ENCODE assay signal across 17 cellular contexts in the genomic region with DNA sequence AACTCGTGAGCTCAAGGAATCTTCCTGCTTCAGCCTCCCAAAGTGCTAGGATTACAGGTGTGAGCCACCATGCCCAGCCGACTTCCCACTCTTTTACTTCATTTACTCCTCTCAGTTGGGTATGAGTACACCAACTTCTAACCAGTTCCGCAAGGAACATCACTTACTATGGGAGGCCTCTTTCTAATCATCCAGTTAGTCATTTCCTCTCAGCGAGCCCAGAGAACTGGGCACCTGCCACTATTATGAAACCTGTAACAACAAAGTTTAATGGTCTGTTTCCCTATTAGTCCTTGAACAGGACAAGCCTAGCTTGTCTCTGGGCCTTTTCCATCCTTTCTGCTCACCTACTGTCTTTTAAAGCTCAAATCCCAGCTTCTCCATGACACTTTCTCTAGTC.
A peak's percentile ranks its signal among the peaks of the same experiment; 100 is the strongest.
DNase-seq lines count a peak whose midpoint lies in the region; ATAC-seq, FAIRE-seq and TF ChIP-seq lines count a peak whose summit lies in the region.
"Had no signal": no experiment of that assay in that cellular context is flagged by ENCODE, and none has a peak within 500 bp of the region (broad histone marks: within the 10 kb centered on the region; RNA-seq: fewer than 3 reads in every experiment).

No MANE protein-coding gene starts in this region.

- peaks cover 0 to 3% of the 10 kb centered on the region in 2 experiments for H3K36me3 ChIP-seq in endothelial cell of umbilical vein (ENCODE audit: control insufficient read depth in 2 of 2, extremely low read depth in 1 of 2, insufficient read depth in 2 of 2, low read length in 2 of 2)
- no peaks in the 10 kb centered on the region for H3K36me3 ChIP-seq in mucosa of descending colon (ENCODE audit: low read depth)
- H3K36me3 ChIP-seq in uterus, result no peaks in the 10 kb centered on the region
- H3K36me3 ChIP-seq: ovary had no signal

- FAIRE-seq in endothelial cell of umbilical vein (lab: Jason Lieb, UNC), result peak; percentile 72

- intact Hi-C loops in endothelial cell of umbilical vein (cut with micrococcal nuclease) (loop anchor here (1.0 to 5.0 kb wide), 2 partner anchors 8 to 36 kb away; no protein-coding TSS in a partner anchor), mucosa of descending colon (cut with DNase I, micrococcal nuclease) (no loop called here), uterus (cut with DNase I; ENCODE audit: low total_unique reads) (no loop called here)

- H3K4me3 ChIP-seq in endothelial cell of umbilical vein (replicated peaks in 1 of 3; ENCODE audit: insufficient read depth in 1 of 3, low read depth in 1 of 3, low read length in 3 of 3) (no peak overlapping the region), mucosa of descending colon (no peak overlapping the region), uterus (no peak overlapping the region)
- H3K4me3 ChIP-seq: lung, ovary had no signal

- no peak overlapping the region for H2AFZ ChIP-seq in endothelial cell of umbilical vein (ENCODE audit: low read depth, low read length)

- BruUV-seq in endothelial cell of umbilical vein (replicated peaks; lab: Mats Ljungman, UMichigan), result no TSS peak

- POLR2A ChIA-PET in endothelial cell of umbilical vein (lab: Charles Lee), result no interaction called here

- ATAC-seq in mucosa of descending colon, result peak; percentile 71
- ATAC-seq in GM18861 (IDR thresholded peaks at IDR 0.05; ENCODE audit: unreplicated experiment), result no peak
- ATAC-seq: activated T-cell treated with anti-CD3 and anti-CD28 coated beads, Interleukin-2, amount 50 U/mL, for 4 hours had no signal

- H3K9me1 ChIP-seq in endothelial cell of umbilical vein (replicated peaks; ENCODE audit: control insufficient read depth, extremely low read depth, insufficient read depth, low read length), result no peaks in the 10 kb centered on the region

- DNase-seq in Daoy (ENCODE audit: low read depth) (peak; percentile 47), NOMO-1 treated with DMSO at 0.1 percent for 48 hours (lab: John Stamatoyannopoulos, UW; ENCODE audit: unreplicated experiment) (peak; percentile 83), endothelial cell of umbilical vein (ENCODE audit: low read depth, low spot score) (peak; percentile 94), mucosa of descending colon (peak in 1 of 3 donors; percentile 20), NCI-H1436 (lab: John Stamatoyannopoulos, UW) (no peak), uterus (no peak), inferior parietal cortex (ENCODE audit: extremely low spot score) (no peak)
- DNase-seq: activated B cell treated with CpG ODN at 0.5 μM for 24 hours; activated T-cell treated with anti-CD3 and anti-CD28 coated beads, Interleukin-2, amount 50 U/mL, for 4 hours; DMS53; effector CD4-positive, alpha-beta T cell; NCI-H1092; NCI-H526; ovary had no signal

- TF ChIP-seq CTCF in endothelial cell of umbilical vein (IDR thresholded peaks at IDR 0.05; ENCODE audit: extremely low read depth in 1 of 2, insufficient read depth in 1 of 2, low read depth in 1 of 2, low read length in 2 of 2) (no peak), mucosa of descending colon (IDR thresholded peaks at IDR 0.05) (no peak), uterus (IDR thresholded peaks at IDR 0.05) (no peak)

- CTCF ChIA-PET in endothelial cell of umbilical vein (lab: Charles Lee), result interaction anchor here (0.8 to 3.3 kb wide), 7 partner anchors 10 to 125 kb away, joined by 3 to 21 read pairs (median 8); partner anchors contain the start of gene DNMBP

- peaks cover 89% of the 10 kb centered on the region for H3K79me2 ChIP-seq in endothelial cell of umbilical vein (ENCODE audit: control insufficient read depth, insufficient read depth, low read length)

- H3K27me3 ChIP-seq in endothelial cell of umbilical vein (ENCODE audit: control insufficient read depth in 2 of 2, insufficient read depth in 2 of 2, low read length in 2 of 2) (no peaks in the 10 kb centered on the region), uterus (no peaks in the 10 kb centered on the region)
- H3K27me3 ChIP-seq: ovary had no signal

- H3K4me1 ChIP-seq in endothelial cell of umbilical vein (ENCODE audit: control insufficient read depth, extremely low read depth, insufficient read depth, low read length) (peaks cover 58% of the 10 kb centered on the region), mucosa of descending colon (ENCODE audit: low read depth) (peaks cover 38% of the 10 kb centered on the region), uterus (peaks cover 0 to 7% of the 10 kb centered on the region in 2 donors)

- dilution Hi-C loops in endothelial cell of umbilical vein (cut with MboI; ENCODE audit: extremely low pct_ligation_motif_present, low sequenced_read_pairs), result no loop called here

- peak overlapping the region; percentile 81 for H3K27ac ChIP-seq in endothelial cell of umbilical vein (ENCODE audit: insufficient read depth, low read depth, low read length)
- no peak overlapping the region for H3K27ac ChIP-seq in uterus
- H3K27ac ChIP-seq: HL-60, ovary had no signal

- H3K9ac ChIP-seq in endothelial cell of umbilical vein (replicated peaks; ENCODE audit: extremely low read depth, insufficient read depth, low read length), result no peak overlapping the region

- H3K9me3 ChIP-seq in endothelial cell of umbilical vein (replicated peaks; ENCODE audit: control insufficient read depth, insufficient read depth, low read length) (no peaks in the 10 kb centered on the region), mucosa of descending colon (no peaks in the 10 kb centered on the region), uterus (no peaks in the 10 kb centered on the region)
- H3K9me3 ChIP-seq: ovary had no signal

- peak overlapping the region; percentile 70 for H3K4me2 ChIP-seq in endothelial cell of umbilical vein (ENCODE audit: insufficient read depth, low read length)

- no peaks in the 10 kb centered on the region for H4K20me1 ChIP-seq in endothelial cell of umbilical vein (replicated peaks; ENCODE audit: control insufficient read depth, extremely low read depth, insufficient read depth, low read length)

- TF ChIP-seq POLR2A in endothelial cell of umbilical vein (IDR thresholded peaks at IDR 0.05; ENCODE audit: low read depth, low read length), result peak; percentile 24
- TF ChIP-seq POLR2A in uterus (IDR thresholded peaks at IDR 0.05), result no peak

TF ChIP-seq in endothelial cell of umbilical vein, 7 proteins besides CTCF, POLR2A, EP300 and RAD21:
- no peak for TF ChIP-seq MAX (IDR thresholded peaks at IDR 0.05; ENCODE audit: insufficient read depth, insufficient read length)
- TF ChIP-seq POLR2AphosphoS5 (IDR thresholded peaks at IDR 0.05; ENCODE audit: insufficient read depth, low read depth, low read length), result peak; percentile 68
- peak; percentile 21 for TF ChIP-seq GATA2 (IDR thresholded peaks at IDR 0.05; ENCODE audit: insufficient read depth, insufficient read length, low read depth, low read length)
- no peak for TF ChIP-seq EZH2 (IDR thresholded peaks at IDR 0.05; ENCODE audit: borderline replicate concordance, low read depth, low read length, severe bottlenecking)
- TF ChIP-seq JUN (IDR thresholded peaks at IDR 0.05; ENCODE audit: borderline replicate concordance, insufficient read depth, insufficient read length, low read depth), result peak; percentile 82
- peak; percentile 77 for TF ChIP-seq FOS (IDR thresholded peaks at IDR 0.05; ENCODE audit: borderline replicate concordance, insufficient read depth, low read length)

Comparison
In these comparisons a context has a peak if more than half of its experiments do, and no peak if none do; other contexts are left out.
1. DNase-seq: peak in Daoy (single experiment), NOMO-1 treated with DMSO at 0.1 percent for 48 hours (single experiment) and endothelial cell of umbilical vein (single experiment); none in NCI-H1436 (single experiment), uterus (0 of 2) and inferior parietal cortex (single experiment).